Comparison of ENCODE assay signal across 8 cellular contexts in genomic region chr4:153344131-153345010, GRCh38. TPM values are rescaled to one million over a fixed set of nuclear protein-coding genes. Genes with fewer than 3 reads are reported as not detected.
DNase-seq lines count a peak whose midpoint lies in the region; TF ChIP-seq lines count a peak whose summit lies in the region.

TSS of gene MND1 (plus strand) at chr4:153344688. CDS start at chr4:153344738, 50 bp downstream.

- intact Hi-C loops in activated naive CD4-positive, alpha-beta T cell treated with anti-CD3 and anti-CD28 coated beads for 36 hours (cut with micrococcal nuclease): loop anchor here (1.0 to 5.0 kb wide), 13 partner anchors 13 to 673 kb away; partner anchors contain the start of gene TLR2

- peaks cover 33% of the 10 kb centered on the region for H3K4me1 Mint-ChIP-seq in activated naive CD4-positive, alpha-beta T cell treated with anti-CD3 and anti-CD28 coated beads for 36 hours (ENCODE audit: low read depth)

- H3K27ac ChIP-seq in SK-N-MC (peak within 1 kb of the TSS; percentile 76), temporal lobe (ENCODE audit: low read depth, low read length) (peak within 1 kb of the TSS; percentile 50)

- CTCF ChIA-PET in activated naive CD4-positive, alpha-beta T cell treated with anti-CD3 and anti-CD28 coated beads for 36 hours (lab: Charles Lee): interaction anchor here (0.6 to 5.2 kb wide), 15 partner anchors 20 to 1147 kb away, joined by 3 to 65 read pairs (median 5); partner anchors contain the start of genes DCHS2 and TMEM131L

- no peaks in the 10 kb centered on the region for H3K9me3 ChIP-seq in SK-N-MC (ENCODE audit: low read depth, low read length)

- no peak for DNase-seq in HFF-Myc (ENCODE audit: extremely low read depth, low read depth)
- DNase-seq in MV-4-11 (lab: John Stamatoyannopoulos, UW): peak; percentile 73
- DNase-seq in SK-N-MC (ENCODE audit: low read depth, low spot score): no peak
- DNase-seq in activated naive CD4-positive, alpha-beta T cell treated with anti-CD3 and anti-CD28 coated beads for 36 hours: peak; percentile 94
- DNase-seq in globus pallidus (ENCODE audit: low spot score): peak; percentile 75
- DNase-seq in occipital lobe (lab: John Stamatoyannopoulos, UW): peak; percentile 60

- peak; percentile 82 for TF ChIP-seq CTCF in HFF-Myc (IDR thresholded peaks at IDR 0.05; ENCODE audit: low read depth, low read length, missing control alignments)

- H3K36me3 ChIP-seq in SK-N-MC (ENCODE audit: insufficient read depth, low read length): no peaks in the 10 kb centered on the region

- H3K4me3 Mint-ChIP-seq in activated naive CD4-positive, alpha-beta T cell treated with anti-CD3 and anti-CD28 coated beads for 36 hours: peak within 1 kb of the TSS; percentile 93

- H3K36me3 Mint-ChIP-seq in activated naive CD4-positive, alpha-beta T cell treated with anti-CD3 and anti-CD28 coated beads for 36 hours (ENCODE audit: low read depth): peaks cover 8% of the 10 kb centered on the region

- peak within 1 kb of the TSS; percentile 90 for H3K9ac ChIP-seq in SK-N-MC (ENCODE audit: insufficient read length)

- TF ChIP-seq POLR2A in GM10847 (IDR thresholded peaks at IDR 0.05; ENCODE audit: extremely low read depth, insufficient read length): peak; percentile 65

- H3K27ac Mint-ChIP-seq in activated naive CD4-positive, alpha-beta T cell treated with anti-CD3 and anti-CD28 coated beads for 36 hours: peak within 1 kb of the TSS; percentile 92

- H3K27me3 Mint-ChIP-seq in activated naive CD4-positive, alpha-beta T cell treated with anti-CD3 and anti-CD28 coated beads for 36 hours (ENCODE audit: low read depth): peaks cover 2% of the 10 kb centered on the region

- H3K4me3 ChIP-seq in HFF-Myc (replicated peaks; ENCODE audit: low read depth, low read length): peak within 1 kb of the TSS; percentile 84
- peak within 1 kb of the TSS; percentile 97 for H3K4me3 ChIP-seq in SK-N-MC

- H3K9me3 Mint-ChIP-seq in activated naive CD4-positive, alpha-beta T cell treated with anti-CD3 and anti-CD28 coated beads for 36 hours: no peaks in the 10 kb centered on the region

RNA-seq across cellular contexts. Expression of gene MND1, which starts in this region (rescaled TPM):
- 10 to 100 TPM; 51.3 to 52.6 TPM for total RNA-seq in activated naive CD4-positive, alpha-beta T cell treated with anti-CD3 and anti-CD28 coated beads for 36 hours
- 5.1 TPM for total RNA-seq in occipital lobe
- 5.7 TPM for total RNA-seq in temporal lobe

Comparison
In these comparisons a context has a peak if more than half of its experiments do, and no peak if none do; other contexts are left out.
1. DNase-seq: peak in MV-4-11 (single experiment), activated naive CD4-positive, alpha-beta T cell treated with anti-CD3 and anti-CD28 coated beads for 36 hours (single experiment), globus pallidus (single experiment) and occipital lobe (single experiment); none in HFF-Myc (single experiment) and SK-N-MC (single experiment).